Comparison of ENCODE assay signal across 26 cellular contexts in genomic region chr1:153970346-153970745, GRCh38.
"Had no signal": no experiment of that assay in that cellular context is flagged by ENCODE, and none has a peak within 500 bp of the region (broad histone marks: within the 10 kb centered on the region; RNA-seq: fewer than 3 reads in every experiment).

No MANE protein-coding gene starts in this region.

- H3K9me3 ChIP-seq: ascending aorta, gastrocnemius medialis, mucosa of descending colon, transverse colon, uterus had no signal

- H3K27me3 ChIP-seq: ascending aorta, brain microvascular endothelial cell, gastrocnemius medialis, transverse colon, uterus had no signal

- H3K27me3 Mint-ChIP-seq: activated CD4-positive, alpha-beta memory T cell treated with anti-CD3 and anti-CD28 coated beads for 36 hours; activated CD4-positive, alpha-beta T cell treated with anti-CD3 and anti-CD28 coated beads, Interleukin-2, amount 10 ng/mL, durations not matched to agents 24 days and 14 days; activated naive CD8-positive, alpha-beta T cell treated with anti-CD3 and anti-CD28 coated beads, Interleukin-2, amount 10 ng/mL, durations not matched to agents 7 days and 5 days; effector memory CD8-positive, alpha-beta T cell had no signal

- H3K36me3 ChIP-seq: uterus had no signal

- H3K4me3 Mint-ChIP-seq: activated CD4-positive, alpha-beta memory T cell treated with anti-CD3 and anti-CD28 coated beads for 36 hours; activated CD4-positive, alpha-beta T cell treated with anti-CD3 and anti-CD28 coated beads, Interleukin-2, amount 10 ng/mL, durations not matched to agents 24 days and 14 days; activated naive CD4-positive, alpha-beta T cell treated with anti-CD3 and anti-CD28 coated beads for 36 hours; activated naive CD8-positive, alpha-beta T cell treated with anti-CD3 and anti-CD28 coated beads, Interleukin-2, amount 10 ng/mL, durations not matched to agents 7 days and 5 days; activated T-helper 1 cell treated with anti-CD3 and anti-CD28 coated beads, Interleukin-12 subunit alpha, Interleukin-12 subunit beta, Interleukin-2, Interleukin-4 antibody, amounts not matched to agents 30 ng/mL and 10 ng/mL and 1 ng/mL, durations not matched to agents 14 hours and 24 hours and 36 hours; effector memory CD8-positive, alpha-beta T cell had no signal

- H3K27ac Mint-ChIP-seq: activated CD4-positive, alpha-beta memory T cell treated with anti-CD3 and anti-CD28 coated beads for 36 hours; activated CD4-positive, alpha-beta T cell treated with anti-CD3 and anti-CD28 coated beads, Interleukin-2, amount 10 ng/mL, durations not matched to agents 24 days and 14 days; activated naive CD4-positive, alpha-beta T cell treated with anti-CD3 and anti-CD28 coated beads for 36 hours; activated naive CD8-positive, alpha-beta T cell treated with anti-CD3 and anti-CD28 coated beads, Interleukin-2, amount 10 ng/mL, durations not matched to agents 7 days and 5 days; activated T-helper 1 cell treated with anti-CD3 and anti-CD28 coated beads, Interleukin-12 subunit alpha, Interleukin-12 subunit beta, Interleukin-2, Interleukin-4 antibody, amounts not matched to agents 30 ng/mL and 10 ng/mL and 1 ng/mL, durations not matched to agents 14 hours and 24 hours and 36 hours; effector memory CD8-positive, alpha-beta T cell had no signal

- H3K9me3 Mint-ChIP-seq: activated CD4-positive, alpha-beta memory T cell treated with anti-CD3 and anti-CD28 coated beads for 36 hours; activated CD4-positive, alpha-beta T cell treated with anti-CD3 and anti-CD28 coated beads, Interleukin-2, amount 10 ng/mL, durations not matched to agents 24 days and 14 days; activated naive CD4-positive, alpha-beta T cell treated with anti-CD3 and anti-CD28 coated beads for 36 hours; activated naive CD8-positive, alpha-beta T cell treated with anti-CD3 and anti-CD28 coated beads, Interleukin-2, amount 10 ng/mL, durations not matched to agents 7 days and 5 days; effector memory CD8-positive, alpha-beta T cell had no signal

- H3K4me3 ChIP-seq: ascending aorta, gastrocnemius medialis, mucosa of descending colon, transverse colon, uterus had no signal

- ATAC-seq: activated CD4-positive, CD25-positive, alpha-beta regulatory T cell treated with anti-CD3 and anti-CD28 coated beads, Interleukin-2, amount 50 U/mL, for 24 hours; effector memory CD8-positive, alpha-beta T cell; gastrocnemius medialis; left cardiac atrium; left ventricle myocardium superior; mucosa of descending colon; right cardiac atrium had no signal

- DNase-seq: activated CD4-positive, alpha-beta memory T cell treated with anti-CD3 and anti-CD28 coated beads for 36 hours; activated CD4-positive, alpha-beta T cell treated with anti-CD3 and anti-CD28 coated beads, Interleukin-2, amount 10 ng/mL, durations not matched to agents 24 days and 14 days; activated CD8-positive, alpha-beta memory T cell treated with anti-CD3 and anti-CD28 coated beads, Interleukin-2, amount 50 U/mL, for 4 hours; activated effector memory CD4-positive, alpha-beta T cell treated with anti-CD3 and anti-CD28 coated beads, Interleukin-2, amount 50 U/mL, for 16 hours; activated naive CD4-positive, alpha-beta T cell treated with anti-CD3 and anti-CD28 coated beads for 36 hours; activated naive CD8-positive, alpha-beta T cell treated with anti-CD3 and anti-CD28 coated beads, Interleukin-2, amount 10 ng/mL, durations not matched to agents 7 days and 5 days; activated T-cell treated with anti-CD3 and anti-CD28 coated beads, Interleukin-2, amount 50 U/mL, for 1 hour; brain microvascular endothelial cell; cortex of kidney; effector memory CD8-positive, alpha-beta T cell; erythroblast; gastrocnemius medialis; head of caudate nucleus; hippocampal formation; left cardiac atrium; left ventricle myocardium superior; right cardiac atrium; stimulated activated naive CD4-positive, alpha-beta T cell treated with Interleukin-2 at 50 U/mL for 16 hours; T1000; transverse colon; uterus; WERI-Rb-1 had no signal

- H3K27ac ChIP-seq: ascending aorta, brain microvascular endothelial cell, gastrocnemius medialis, transverse colon, uterus, WERI-Rb-1 had no signal
